Comparison of ENCODE assay signal across 3 cellular contexts in the genomic region with DNA sequence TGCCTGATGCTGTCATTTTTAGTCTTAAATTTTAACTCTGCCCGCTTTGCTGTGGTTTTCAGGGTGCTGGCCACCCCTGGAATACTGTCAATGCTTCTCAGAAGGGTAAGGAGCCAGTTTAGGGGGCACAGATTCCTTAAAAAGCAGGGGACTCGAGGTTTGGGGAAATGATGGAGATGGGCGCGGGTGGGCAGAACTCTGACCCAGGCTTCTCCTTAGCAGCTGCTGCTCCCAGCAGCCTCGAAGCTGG.
TF ChIP-seq lines count a peak whose summit lies in the region.

No MANE protein-coding gene starts in this region.

TF ChIP-seq in A549, 52 proteins besides CTCF, POLR2A, EP300 and RAD21:
- 0 out of 2 replicates have a peak, but pooled peaks have one; percentile 36 for TF ChIP-seq EHF (CRISPR knock-in tag; IDR thresholded peaks at IDR 0.05)
- no peak for TF ChIP-seq CHD2 (IDR thresholded peaks at IDR 0.05; ENCODE audit: low read length, partially characterized antibody)

TF ChIP-seq in IMR-90, 13 proteins besides CTCF, POLR2A, EP300 and RAD21:
- 0 out of 2 replicates have a peak, but pooled peaks have one; percentile 10 for TF ChIP-seq MXI1 (IDR thresholded peaks at IDR 0.05; ENCODE audit: borderline replicate concordance, low read depth, low read length)
- TF ChIP-seq SMC3 (IDR thresholded peaks at IDR 0.05; ENCODE audit: low read depth, low read length): no peak
- TF ChIP-seq RCOR1 (IDR thresholded peaks at IDR 0.05; ENCODE audit: insufficient replicate concordance, low read length): no peak
- TF ChIP-seq USF2 (IDR thresholded peaks at IDR 0.05; ENCODE audit: low read depth, low read length): no peak

TF ChIP-seq in neural cell, 6 proteins besides CTCF, POLR2A, EP300 and RAD21 (continued from another document):
- no peak for TF ChIP-seq SMC3 (conservative IDR thresholded peaks at IDR 0.05; ENCODE audit: poor library complexity)
- TF ChIP-seq TAF1 (IDR thresholded peaks at IDR 0.05; ENCODE audit: low read depth): no peak
- no peak for TF ChIP-seq EZH2 (IDR thresholded peaks at IDR 0.05; ENCODE audit: borderline replicate concordance, insufficient read depth, low read length, poor library complexity, severe bottlenecking)
- no peak for TF ChIP-seq REST (IDR thresholded peaks at IDR 0.05; ENCODE audit: borderline replicate concordance)
